ENCODE assay signal across 8 cellular contexts in the genomic region with DNA sequence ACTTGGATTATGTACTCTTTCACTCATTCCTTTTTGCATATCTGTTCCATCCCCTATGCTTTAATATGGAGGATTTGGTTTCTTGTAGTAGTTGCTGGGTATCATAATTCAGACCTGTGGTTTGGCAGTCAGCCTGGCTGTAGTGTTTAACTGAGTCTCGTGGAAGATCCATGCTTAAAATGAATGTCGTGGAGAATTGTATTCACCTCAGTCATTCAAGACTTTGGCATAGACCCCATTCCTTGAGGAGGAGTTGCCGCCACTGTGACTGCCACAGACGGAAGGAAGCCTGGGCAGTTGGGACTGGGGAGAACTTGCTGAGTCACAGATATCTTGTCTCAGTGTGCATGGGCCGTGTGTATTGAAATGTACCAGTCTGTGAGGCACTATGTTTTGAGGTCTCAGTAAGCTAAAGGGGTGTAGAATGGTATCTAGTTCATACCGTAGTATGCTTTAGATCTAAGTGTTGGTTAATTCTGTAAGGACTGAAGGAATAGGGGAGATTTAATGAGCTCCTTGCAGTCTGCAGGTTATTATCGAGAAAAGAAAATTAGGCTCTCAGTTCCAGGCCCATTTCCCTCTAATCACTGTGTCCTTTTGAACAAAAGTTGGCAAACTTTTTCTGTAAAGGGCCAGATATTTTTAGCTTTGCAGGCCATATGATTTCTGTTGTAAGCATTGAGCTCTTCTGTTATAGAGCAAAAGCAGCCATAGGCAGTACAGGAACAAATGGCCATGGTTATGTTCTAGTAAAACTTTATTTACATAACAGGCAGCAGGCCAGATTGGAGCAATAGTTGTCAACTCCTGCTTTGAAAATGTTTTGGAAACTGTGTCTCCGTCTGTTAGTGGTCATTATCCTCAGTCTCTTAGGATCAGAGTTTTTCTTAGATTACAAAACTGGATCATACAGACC.
A peak's percentile ranks its signal among the peaks of the same experiment; 100 is the strongest.
DNase-seq lines count a peak whose midpoint lies in the region; ATAC-seq and TF ChIP-seq lines count a peak whose summit lies in the region.

No MANE protein-coding gene starts in this region.

- H3K36me3 ChIP-seq in RWPE2 (ENCODE audit: low read depth), result no peaks in the 10 kb centered on the region; the same call in 1 of the 2 replicates

- DNase-seq in EL, result peak; percentile 99
- DNase-seq in RWPE2 (ENCODE audit: low spot score), result no peak
- peak; percentile 98 for DNase-seq in fibroblast of peridontal ligament (ENCODE audit: extremely low read depth)
- DNase-seq in pons (ENCODE audit: low spot score), result peak; percentile 40
- no peak for DNase-seq in DMS153 (lab: John Stamatoyannopoulos, UW)
- no peak for DNase-seq in activated naive CD4-positive, alpha-beta T cell treated with anti-CD3 and anti-CD28 coated beads, Interleukin-2, amount 50 U/mL, for 72 hours (ENCODE audit: low spot score in 2 of 2)
- DNase-seq in OCI-M2 (lab: John Stamatoyannopoulos, UW; ENCODE audit: unreplicated experiment), result no peak
- no peak for DNase-seq in NCI-H510A treated with DMSO at 0.1 percent for 48 hours (lab: John Stamatoyannopoulos, UW)

- TF ChIP-seq CTCF in RWPE2 (IDR thresholded peaks at IDR 0.05; ENCODE audit: poor library complexity, severe bottlenecking), result no peak

- no peak overlapping the region for H3K27ac Mint-ChIP-seq in activated naive CD4-positive, alpha-beta T cell treated with anti-CD3 and anti-CD28 coated beads, Interleukin-2, amount 50 U/mL, for 72 hours

- H3K4me3 ChIP-seq in RWPE2 (ENCODE audit: severe bottlenecking), result no peak overlapping the region

- peaks cover 37% of the 10 kb centered on the region for H3K4me1 ChIP-seq in RWPE2 (ENCODE audit: insufficient read depth, poor library complexity, severe bottlenecking)

- ATAC-seq in RWPE2 (ENCODE audit: low read depth), result peak; percentile 71
- no peak for ATAC-seq in activated naive CD4-positive, alpha-beta T cell treated with anti-CD3 and anti-CD28 coated beads, Interleukin-2, amount 50 U/mL, for 72 hours

- no peaks in the 10 kb centered on the region for H3K36me3 Mint-ChIP-seq in activated naive CD4-positive, alpha-beta T cell treated with anti-CD3 and anti-CD28 coated beads, Interleukin-2, amount 50 U/mL, for 72 hours

- H3K9me3 ChIP-seq in RWPE2 (ENCODE audit: severe bottlenecking), result no peaks in the 10 kb centered on the region

- H3K9me3 Mint-ChIP-seq in activated naive CD4-positive, alpha-beta T cell treated with anti-CD3 and anti-CD28 coated beads, Interleukin-2, amount 50 U/mL, for 72 hours, result no peaks in the 10 kb centered on the region

- no peaks in the 10 kb centered on the region for H3K27me3 ChIP-seq in RWPE2 (ENCODE audit: insufficient read depth, poor library complexity, severe bottlenecking)

- peak overlapping the region; percentile 91 for H3K27ac ChIP-seq in RWPE2 (ENCODE audit: poor library complexity, severe bottlenecking)

Comparison
In these comparisons a context has a peak if more than half of its experiments do, and no peak if none do; other contexts are left out.
1. DNase-seq: peak in EL (single experiment), fibroblast of peridontal ligament (single experiment) and pons (single experiment); none in RWPE2 (single experiment), DMS153 (single experiment), activated naive CD4-positive, alpha-beta T cell treated with anti-CD3 and anti-CD28 coated beads, Interleukin-2, amount 50 U/mL, for 72 hours (0 of 2), OCI-M2 (single experiment) and NCI-H510A treated with DMSO at 0.1 percent for 48 hours (single experiment).